9 cellular contexts compared by ENCODE assay signal in genomic region chr2:1653137-1653789, GRCh38.
DNase-seq lines count a peak whose midpoint lies in the region; ATAC-seq and TF ChIP-seq lines count a peak whose summit lies in the region.
"Had no signal": no experiment of that assay in that cellular context is flagged by ENCODE, and none has a peak within 500 bp of the region (broad histone marks: within the 10 kb centered on the region; RNA-seq: fewer than 3 reads in every experiment).

No MANE protein-coding gene starts in this region.

- ATAC-seq in GM21786 (IDR thresholded peaks at IDR 0.05; ENCODE audit: unreplicated experiment) (no peak), GM21528 (IDR thresholded peaks at IDR 0.05; ENCODE audit: low FRiP score, unreplicated experiment) (no peak)

- in situ Hi-C loops in ACHN (cut with HindIII; ENCODE audit: low pct_ligation_motif_present, low pct_unique_long_range_greater_than_20kb, low sequenced_read_pairs), result no loop called here

- peak overlapping the region; percentile 13 for H3K27ac Mint-ChIP-seq in neural crest cell (ENCODE audit: unreplicated experiment)

- peak overlapping the region; percentile 87 for H3K27ac ChIP-seq in RWPE1
- H3K27ac ChIP-seq: BLaER1 treated with 17β-estradiol and CSF1 and Interleukin-3, amounts not matched to agents 10 nM and 100 nM had no signal

- CTCF ChIA-PET in RWPE1 (lab: Yijun Ruan, JAX), result no interaction called here

- POLR2A ChIA-PET in RWPE1 (lab: Yijun Ruan, JAX; ENCODE audit: low non-redundant PET), result no interaction called here

- TF ChIP-seq CTCF in RWPE1 (conservative IDR thresholded peaks at IDR 0.05; ENCODE audit: low read depth) (no peak), neural crest cell (conservative IDR thresholded peaks at IDR 0.05) (no peak)

- no peaks in the 10 kb centered on the region for H3K27me3 Mint-ChIP-seq in neural crest cell (ENCODE audit: low read depth)

- no peaks in the 10 kb centered on the region for H3K4me1 Mint-ChIP-seq in neural crest cell

- no peak overlapping the region for H3K4me3 Mint-ChIP-seq in neural crest cell

- DNase-seq in ACHN (peak; percentile 98), RWPE1 (ENCODE audit: low spot score) (peak; percentile 45), fibroblast of peridontal ligament (ENCODE audit: extremely low read depth) (peak; percentile 93), neural crest cell (ENCODE audit: low read depth, low spot score) (no peak), hippocampal formation (lab: John Stamatoyannopoulos, UW) (no peak)
- no peak for DNase-seq in stimulated activated CD4-positive, alpha-beta T cell treated with anti-CD3 and anti-CD28 coated beads, Interleukin-4, amount 100 ng/mL, for 24 hours

- no peaks in the 10 kb centered on the region for H3K9me3 Mint-ChIP-seq in neural crest cell

- H3K36me3 Mint-ChIP-seq in neural crest cell (ENCODE audit: low read depth), result peaks cover 22% of the 10 kb centered on the region

Comparison
In these comparisons a context has a peak if more than half of its experiments do, and no peak if none do; other contexts are left out.
1. DNase-seq: peak in ACHN (single experiment), RWPE1 (single experiment) and fibroblast of peridontal ligament (single experiment); none in neural crest cell (single experiment), hippocampal formation (0 of 2) and stimulated activated CD4-positive, alpha-beta T cell treated with anti-CD3 and anti-CD28 coated beads, Interleukin-4, amount 100 ng/mL, for 24 hours (single experiment).